In the genomic region with DNA sequence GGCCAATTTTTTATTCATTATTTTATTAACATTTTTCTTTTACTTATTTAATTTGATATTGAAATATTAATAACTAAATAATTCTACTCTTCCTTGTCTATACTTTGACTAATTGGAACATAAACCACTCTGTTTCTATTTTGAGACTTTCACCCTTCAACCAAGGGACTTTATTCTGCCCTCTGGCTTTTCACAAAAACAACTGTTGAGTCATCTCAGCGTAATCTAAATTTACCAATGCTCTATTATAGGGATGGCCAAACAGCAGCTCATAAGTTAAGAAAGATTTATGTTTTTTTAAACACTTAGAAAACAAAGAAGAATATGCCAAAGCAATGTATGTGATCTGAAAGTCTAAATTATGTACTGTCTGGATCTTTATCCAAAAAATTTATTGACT, we compare ENCODE assay signal across 22 cellular contexts. TPM values are rescaled to one million over a fixed set of nuclear protein-coding genes. Genes with fewer than 3 reads are reported as not detected.
DNase-seq lines count a peak whose midpoint lies in the region; ATAC-seq and TF ChIP-seq lines count a peak whose summit lies in the region.
"Had no signal": no experiment of that assay in that cellular context is flagged by ENCODE, and none has a peak within 500 bp of the region (broad histone marks: within the 10 kb centered on the region; RNA-seq: fewer than 3 reads in every experiment).

No MANE protein-coding gene starts in this region.

- BruUV-seq in Calu3 (replicated peaks; lab: Mats Ljungman, UMichigan) (no TSS peak), mammary epithelial cell (replicated peaks; lab: Mats Ljungman, UMichigan) (no TSS peak)

- H3K79me2 ChIP-seq in KMS-11 (ENCODE audit: insufficient read depth, low read depth) (no peaks in the 10 kb centered on the region), mammary epithelial cell (ENCODE audit: insufficient read depth, low read length) (no peaks in the 10 kb centered on the region)

- no peaks in the 10 kb centered on the region for H3K9me3 ChIP-seq in mammary epithelial cell (replicated peaks; ENCODE audit: insufficient read depth, low read length)
- H3K9me3 ChIP-seq: body of pancreas, SJSA1 had no signal

- no peaks in the 10 kb centered on the region for H3K36me3 Mint-ChIP-seq in Calu3 (ENCODE audit: insufficient read depth, unreplicated experiment)

- H3K27ac Mint-ChIP-seq in Calu3 (ENCODE audit: unreplicated experiment) = peak overlapping the region; percentile 12
- H3K27ac Mint-ChIP-seq: activated B cell treated with CpG ODN at 0.5 μM for 24 hours; activated CD4-positive, alpha-beta memory T cell treated with anti-CD3 and anti-CD28 coated beads for 36 hours; activated naive CD4-positive, alpha-beta T cell treated with anti-CD3 and anti-CD28 coated beads, Interleukin-2, amount 50 U/mL, for 24 hours; CD4-positive, alpha-beta T cell; dendritic cell treated with granulocyte-macrophage colony-stimulating factor and Interleukin-4, amounts not matched to agents 40 ng/mL and 50 ng/mL, for 4 days; stimulated activated effector memory CD8-positive, alpha-beta T cell treated with anti-CD3 and anti-CD28 coated beads, Interleukin-12 subunit alpha, Interleukin-12 subunit beta, amount 100 ng/mL, for 72 hours had no signal

- dilution Hi-C loops in mammary epithelial cell (cut with HindIII; ENCODE audit: low sequenced_read_pairs) = no loop called here

- H3K4me3 ChIP-seq in KMS-11 (IDR thresholded peaks at IDR 0.05; ENCODE audit: insufficient read depth, low read depth, low read length) (no peak overlapping the region), mammary epithelial cell (replicated peaks in 1 of 3; ENCODE audit: insufficient read depth in 1 of 3, low read depth in 2 of 3, low read length in 3 of 3) (no peak overlapping the region)
- H3K4me3 ChIP-seq: body of pancreas, SJSA1 had no signal

- H3K9ac ChIP-seq in KMS-11 (no peak overlapping the region), mammary epithelial cell (ENCODE audit: insufficient read depth, low read length) (no peak overlapping the region)

- TF ChIP-seq CTCF in Calu3 (IDR thresholded peaks at IDR 0.05; ENCODE audit: unreplicated experiment) = no peak
- no peak for TF ChIP-seq CTCF in KMS-11 (conservative IDR thresholded peaks at IDR 0.05; ENCODE audit: low read depth, low read length)
- no peak for TF ChIP-seq CTCF in mammary epithelial cell (conservative IDR thresholded peaks at IDR 0.05 in 1 of 2, IDR thresholded peaks at IDR 0.05 in 1 of 2; ENCODE audit: extremely low read depth in 1 of 2, insufficient read depth in 1 of 2, low read depth in 1 of 2, low read length in 2 of 2)

- intact Hi-C loops in Calu3 (cut with micrococcal nuclease; ENCODE audit: unreplicated experiment) (loop anchor here (5.0 kb wide), 1 partner anchor 37 kb away; no protein-coding TSS in a partner anchor), mammary epithelial cell (cut with micrococcal nuclease) (no loop called here)

- H3K27me3 ChIP-seq in KMS-11 (ENCODE audit: insufficient read depth, low read depth) (no peaks in the 10 kb centered on the region), mammary epithelial cell (ENCODE audit: insufficient read depth, low read length) (no peaks in the 10 kb centered on the region)
- H3K27me3 ChIP-seq: body of pancreas, SJSA1 had no signal

- no peaks in the 10 kb centered on the region for H4K20me1 ChIP-seq in KMS-11 (ENCODE audit: insufficient read depth)
- H4K20me1 ChIP-seq in mammary epithelial cell (ENCODE audit: insufficient read depth, low read length) = no peaks in the 10 kb centered on the region

- 81% methylated on average over 1 of the region's 1 CpG for WGBS in mammary epithelial cell (ENCODE audit: low coverage, missing lambda C conversion rate)

- H3K9me3 Mint-ChIP-seq in Calu3 (ENCODE audit: low read depth, unreplicated experiment) = no peaks in the 10 kb centered on the region
- H3K9me3 Mint-ChIP-seq: activated B cell treated with CpG ODN at 0.5 μM for 24 hours; activated CD4-positive, alpha-beta memory T cell treated with anti-CD3 and anti-CD28 coated beads for 36 hours; activated naive CD4-positive, alpha-beta T cell treated with anti-CD3 and anti-CD28 coated beads, Interleukin-2, amount 50 U/mL, for 24 hours; CD4-positive, alpha-beta T cell; dendritic cell treated with granulocyte-macrophage colony-stimulating factor and Interleukin-4, amounts not matched to agents 40 ng/mL and 50 ng/mL, for 4 days; stimulated activated effector memory CD8-positive, alpha-beta T cell treated with anti-CD3 and anti-CD28 coated beads, Interleukin-12 subunit alpha, Interleukin-12 subunit beta, amount 100 ng/mL, for 72 hours had no signal

- H2AFZ ChIP-seq in KMS-11 (ENCODE audit: low read depth) (no peak overlapping the region), mammary epithelial cell (ENCODE audit: low read depth, low read length) (no peak overlapping the region)

- H3K4me1 ChIP-seq in KMS-11 (ENCODE audit: low read depth, poor library complexity, severe bottlenecking) = peaks cover 33% of the 10 kb centered on the region
- H3K4me1 ChIP-seq in mammary epithelial cell (ENCODE audit: insufficient read depth, low read length) = peaks cover 1% of the 10 kb centered on the region
- H3K4me1 ChIP-seq: body of pancreas, SJSA1 had no signal

- H3K36me3 ChIP-seq in KMS-11 (ENCODE audit: insufficient read depth) (no peaks in the 10 kb centered on the region), mammary epithelial cell (ENCODE audit: insufficient read depth, low read length) (peaks cover 4% of the 10 kb centered on the region)

- ATAC-seq in HG03095 (IDR thresholded peaks at IDR 0.05; ENCODE audit: unreplicated experiment) = no peak
- no peak for ATAC-seq in HG02981 (IDR thresholded peaks at IDR 0.05; ENCODE audit: unreplicated experiment)
- ATAC-seq in GM21576 (IDR thresholded peaks at IDR 0.05; ENCODE audit: unreplicated experiment) = no peak
- ATAC-seq in HG03108 (IDR thresholded peaks at IDR 0.05; ENCODE audit: unreplicated experiment) = no peak
- ATAC-seq: body of pancreas; stimulated activated effector memory CD8-positive, alpha-beta T cell treated with anti-CD3 and anti-CD28 coated beads, Interleukin-12 subunit alpha, Interleukin-12 subunit beta, amount 100 ng/mL, for 72 hours had no signal

- peaks cover 8% of the 10 kb centered on the region for H3K4me1 Mint-ChIP-seq in Calu3 (ENCODE audit: low read depth, unreplicated experiment)
- H3K4me1 Mint-ChIP-seq: activated naive CD4-positive, alpha-beta T cell treated with anti-CD3 and anti-CD28 coated beads, Interleukin-2, amount 50 U/mL, for 24 hours; stimulated activated effector memory CD8-positive, alpha-beta T cell treated with anti-CD3 and anti-CD28 coated beads, Interleukin-12 subunit alpha, Interleukin-12 subunit beta, amount 100 ng/mL, for 72 hours had no signal

- no peak overlapping the region for H3K27ac ChIP-seq in KMS-11
- no peak overlapping the region for H3K27ac ChIP-seq in mammary epithelial cell (ENCODE audit: insufficient read depth, low read depth, low read length)
- H3K27ac ChIP-seq: body of pancreas, SJSA1 had no signal

- in situ Hi-C loops in mammary epithelial cell (cut with MboI; ENCODE audit: low sequenced_read_pairs in 2 of 2) = no loop called here

- H3K4me2 ChIP-seq in KMS-11 = peak overlapping the region; percentile 22; the same call in 1 of the 2 replicates
- H3K4me2 ChIP-seq in mammary epithelial cell (ENCODE audit: insufficient read depth, low read depth, low read length) = no peak overlapping the region

- no peaks in the 10 kb centered on the region for H3K27me3 Mint-ChIP-seq in Calu3 (ENCODE audit: unreplicated experiment)
- H3K27me3 Mint-ChIP-seq: activated B cell treated with CpG ODN at 0.5 μM for 24 hours; activated CD4-positive, alpha-beta memory T cell treated with anti-CD3 and anti-CD28 coated beads for 36 hours; activated naive CD4-positive, alpha-beta T cell treated with anti-CD3 and anti-CD28 coated beads, Interleukin-2, amount 50 U/mL, for 24 hours; CD4-positive, alpha-beta T cell; dendritic cell treated with granulocyte-macrophage colony-stimulating factor and Interleukin-4, amounts not matched to agents 40 ng/mL and 50 ng/mL, for 4 days had no signal

- DNase-seq in Calu3 = no peak
- DNase-seq in mammary epithelial cell = peak; percentile 15
- peak; percentile 49 for DNase-seq in iris pigment epithelial cell (ENCODE audit: low read depth)
- DNase-seq: activated B cell treated with CpG ODN at 0.5 μM for 24 hours; activated CD4-positive, alpha-beta memory T cell treated with anti-CD3 and anti-CD28 coated beads for 36 hours; activated T-cell treated with anti-CD3 and anti-CD28 coated beads, Interleukin-2, amount 50 U/mL, for 1 hour; body of pancreas; CD4-positive, alpha-beta T cell; DMS79; KBM-7; NCI-H1417 treated with DMSO at 0.1 percent for 48 hours; NCI-H2171 treated with DMSO at 0.1 percent for 48 hours; NCI-H69 had no signal

- H3K4me3 Mint-ChIP-seq in Calu3 (ENCODE audit: low read depth, unreplicated experiment) = no peak overlapping the region
- H3K4me3 Mint-ChIP-seq: activated B cell treated with CpG ODN at 0.5 μM for 24 hours; activated CD4-positive, alpha-beta memory T cell treated with anti-CD3 and anti-CD28 coated beads for 36 hours; activated naive CD4-positive, alpha-beta T cell treated with anti-CD3 and anti-CD28 coated beads, Interleukin-2, amount 50 U/mL, for 24 hours; CD4-positive, alpha-beta T cell; dendritic cell treated with granulocyte-macrophage colony-stimulating factor and Interleukin-4, amounts not matched to agents 40 ng/mL and 50 ng/mL, for 4 days; stimulated activated effector memory CD8-positive, alpha-beta T cell treated with anti-CD3 and anti-CD28 coated beads, Interleukin-12 subunit alpha, Interleukin-12 subunit beta, amount 100 ng/mL, for 72 hours had no signal

- CTCF ChIA-PET in Calu3 (lab: Charles Lee) = interaction anchor here (0.6 kb wide), 1 partner anchor 46 kb away, joined by 3 read pairs; a partner anchor contains a TSS
- CTCF ChIA-PET in mammary epithelial cell (lab: Charles Lee; ENCODE audit: low non-redundant PET) = no interaction called here

RNA-seq across cellular contexts. Expression of a gene that starts 46.7 kb away (rescaled TPM):
- 23.7 and 24.4 TPM in 2 replicates for total RNA-seq in Calu3 (2022)
- total RNA-seq in mammary epithelial cell = 10 to 100 TPM; 24.3 to 74.3 TPM
- polyA plus RNA-seq in mammary epithelial cell = 6.3 TPM
- polyA minus RNA-seq in mammary epithelial cell = 50.2 TPM

RNA-seq across cellular contexts. Expression of a gene that starts 48.5 kb away (rescaled TPM):
- 8.4 and 9.5 TPM in 2 replicates for total RNA-seq in Calu3 (2022)
- 1 to 10 TPM; 5.3 to 6.3 TPM for total RNA-seq in mammary epithelial cell
- polyA plus RNA-seq in mammary epithelial cell = 2.9 TPM
- 6.5 TPM for polyA minus RNA-seq in mammary epithelial cell
